In genomic region chr19:4791183-4792018, GRCh38 we compare ENCODE assay signal across 1 cellular context.
TF ChIP-seq lines count a peak whose summit lies in the region.

FEM1A (plus strand) TSS chr19:4791734; CDS start chr19:4791855, 121 bp downstream.

TF ChIP-seq in HEK293, 187 proteins besides CTCF, POLR2A, EP300 and RAD21 (continued from another document):
- TF ChIP-seq ZNF184 (tag by site-specific recombination; IDR thresholded peaks at IDR 0.05) = no peak
